Comparison of ENCODE assay signal across 1 cellular context in genomic region chr17:78355045-78355641, GRCh38.
TF ChIP-seq lines count a peak whose summit lies in the region.

No MANE protein-coding gene starts in this region.

TF ChIP-seq in HepG2, 621 proteins besides CTCF, POLR2A, EP300 and RAD21 (continued from another document and continues in another):
- TF ChIP-seq PAXIP1 (CRISPR knock-in tag; conservative IDR thresholded peaks at IDR 0.05) = peak; percentile 91
- 0 out of 2 replicates have a peak, but pooled peaks have one; percentile 42 for TF ChIP-seq SATB2 (CRISPR knock-in tag; IDR thresholded peaks at IDR 0.05)
- peak; percentile 81 for TF ChIP-seq FOXA3 (CRISPR knock-in tag; IDR thresholded peaks at IDR 0.05)
- peak; percentile 24; the same call in 1 of the 2 replicates for TF ChIP-seq MEIS2 (CRISPR knock-in tag; IDR thresholded peaks at IDR 0.05)
- peak; percentile 67; the same call in 1 of the 2 replicates for TF ChIP-seq ZSCAN9 (CRISPR knock-in tag; IDR thresholded peaks at IDR 0.05; ENCODE audit: borderline replicate concordance)
- no peak for TF ChIP-seq AGO1 (IDR thresholded peaks at IDR 0.05; ENCODE audit: low read depth, low read length, poor library complexity, severe bottlenecking)
- 0 out of 2 replicates have a peak, but pooled peaks have one; percentile 7 for TF ChIP-seq PRDM10 (CRISPR knock-in tag; IDR thresholded peaks at IDR 0.05; ENCODE audit: low read depth)
- TF ChIP-seq ZNF350 (CRISPR knock-in tag; IDR thresholded peaks at IDR 0.05; ENCODE audit: borderline replicate concordance, low read depth) = peak; percentile 24; the same call in 1 of the 2 replicates
- peak; percentile 58; the same call in 1 of the 2 replicates for TF ChIP-seq HMG20A (CRISPR knock-in tag; IDR thresholded peaks at IDR 0.05; ENCODE audit: borderline replicate concordance)
- TF ChIP-seq BHLHE40 (IDR thresholded peaks at IDR 0.05; ENCODE audit: low read length) = no peak
- TF ChIP-seq ZNF331 (CRISPR knock-in tag; IDR thresholded peaks at IDR 0.05) = peak; percentile 10; the same call in 1 of the 2 replicates
- TF ChIP-seq ZBTB43 (CRISPR knock-in tag; conservative IDR thresholded peaks at IDR 0.05) = peak; percentile 60; the same call in 1 of the 2 replicates
- peak; percentile 68; the same call in 1 of the 2 replicates for TF ChIP-seq ZNF121 (CRISPR knock-in tag; IDR thresholded peaks at IDR 0.05)
- TF ChIP-seq ZNF878 (CRISPR knock-in tag; IDR thresholded peaks at IDR 0.05) = peak; percentile 72; the same call in 1 of the 2 replicates
- no peak for TF ChIP-seq PHF8 (CRISPR knock-in tag; IDR thresholded peaks at IDR 0.05)
- TF ChIP-seq ELF1 (CRISPR knock-in tag; IDR thresholded peaks at IDR 0.05) = 0 out of 2 replicates have a peak, but pooled peaks have one; percentile 39
- no peak for TF ChIP-seq NFAT5 (CRISPR knock-in tag; IDR thresholded peaks at IDR 0.05)
- TF ChIP-seq SOX5 (CRISPR knock-in tag; IDR thresholded peaks at IDR 0.05; ENCODE audit: borderline replicate concordance) = peak; percentile 74
- peak; percentile 37; the same call in 1 of the 2 replicates for TF ChIP-seq ERF (CRISPR knock-in tag; IDR thresholded peaks at IDR 0.05)
- TF ChIP-seq ZNF710 (CRISPR knock-in tag; IDR thresholded peaks at IDR 0.05; ENCODE audit: borderline replicate concordance) = 0 out of 2 replicates have a peak, but pooled peaks have one; percentile 39
- TF ChIP-seq E2F2 (CRISPR knock-in tag; IDR thresholded peaks at IDR 0.05; ENCODE audit: borderline replicate concordance) = 0 out of 2 replicates have a peak, but pooled peaks have one; percentile 25
- TF ChIP-seq MYPOP (CRISPR knock-in tag; IDR thresholded peaks at IDR 0.05) = peak; percentile 76; the same call in 1 of the 2 replicates
- 0 out of 2 replicates have a peak, but pooled peaks have one; percentile 50 for TF ChIP-seq ZNF512 (CRISPR knock-in tag; IDR thresholded peaks at IDR 0.05)
- TF ChIP-seq KLF6 (CRISPR knock-in tag; IDR thresholded peaks at IDR 0.05) = 0 out of 2 replicates have a peak, but pooled peaks have one; percentile 10
- TF ChIP-seq HNRNPLL (IDR thresholded peaks at IDR 0.05; ENCODE audit: low read depth, low read length, poor library complexity, severe bottlenecking) = no peak
- peak; percentile 69 for TF ChIP-seq GATAD2A (CRISPR knock-in tag; IDR thresholded peaks at IDR 0.05)
